1 cellular context compared by ENCODE assay signal in genomic region chr5:43643750-43644149, GRCh38.
TF ChIP-seq lines count a peak whose summit lies in the region.

No MANE protein-coding gene starts in this region.

TF ChIP-seq in IMR-90, 13 proteins besides CTCF, POLR2A, EP300 and RAD21:
- TF ChIP-seq MAFK (IDR thresholded peaks at IDR 0.05; ENCODE audit: low read depth, low read length) (no peak), NFE2L2 (IDR thresholded peaks at IDR 0.05; ENCODE audit: low read depth, low read length) (no peak), RCOR1 (IDR thresholded peaks at IDR 0.05; ENCODE audit: insufficient replicate concordance, low read length) (no peak), ELK1 (IDR thresholded peaks at IDR 0.05; ENCODE audit: borderline replicate concordance, low read depth, low read length) (no peak), RFX5 (IDR thresholded peaks at IDR 0.05; ENCODE audit: low read depth, low read length) (no peak), MXI1 (IDR thresholded peaks at IDR 0.05; ENCODE audit: borderline replicate concordance, low read depth, low read length) (no peak), CEBPB (IDR thresholded peaks at IDR 0.05; ENCODE audit: low read depth, low read length) (no peak), CHD1 (IDR thresholded peaks at IDR 0.05; ENCODE audit: low read depth, low read length) (no peak)
